In genomic region chr21:16568661-16569060, GRCh38 we compare ENCODE assay signal across 22 cellular contexts.
A peak's percentile ranks its signal among the peaks of the same experiment; 100 is the strongest.
DNase-seq lines count a peak whose midpoint lies in the region; TF ChIP-seq lines count a peak whose summit lies in the region.
"Had no signal": no experiment of that assay in that cellular context is flagged by ENCODE, and none has a peak within 500 bp of the region (broad histone marks: within the 10 kb centered on the region; RNA-seq: fewer than 3 reads in every experiment).

No MANE protein-coding gene starts in this region.

- H3K9me3 Mint-ChIP-seq in HFFc6 = no peaks in the 10 kb centered on the region
- H3K9me3 Mint-ChIP-seq: CD8-positive, alpha-beta T cell had no signal

- H3K79me2 ChIP-seq in osteoblast (ENCODE audit: insufficient read depth, low read length) = no peaks in the 10 kb centered on the region

- no peak overlapping the region for H3K4me2 ChIP-seq in osteoblast (ENCODE audit: insufficient read depth, low read length)

- H3K27me3 ChIP-seq in osteoblast (ENCODE audit: insufficient read depth, low read length) = no peaks in the 10 kb centered on the region
- H3K27me3 ChIP-seq: SJSA1 had no signal

- no peak overlapping the region; the same call in 1 of the 2 replicates for H3K4me3 Mint-ChIP-seq in HFFc6
- H3K4me3 Mint-ChIP-seq: B cell; CD8-positive, alpha-beta T cell had no signal

- H3K4me1 ChIP-seq in osteoblast (ENCODE audit: insufficient read depth, low read length) = peaks cover 49% of the 10 kb centered on the region

- H3K27me3 Mint-ChIP-seq in HFFc6 (ENCODE audit: insufficient read depth) = no peaks in the 10 kb centered on the region
- H3K27me3 Mint-ChIP-seq: B cell had no signal

- no peak overlapping the region for H2AFZ ChIP-seq in osteoblast (ENCODE audit: low read length)

- H3K36me3 Mint-ChIP-seq in HFFc6 (ENCODE audit: low read depth) = no peaks in the 10 kb centered on the region
- H3K36me3 Mint-ChIP-seq: CD8-positive, alpha-beta T cell had no signal

- H3K4me1 Mint-ChIP-seq in HFFc6 (ENCODE audit: low read depth) = peaks cover 78% of the 10 kb centered on the region
- H3K4me1 Mint-ChIP-seq: B cell had no signal

- no peaks in the 10 kb centered on the region for H4K20me1 ChIP-seq in osteoblast (ENCODE audit: insufficient read depth, low read length)

- no peaks in the 10 kb centered on the region for H3K9me3 ChIP-seq in osteoblast (ENCODE audit: low read depth, low read length)
- H3K9me3 ChIP-seq: Caco-2, SJSA1 had no signal

- no peak for DNase-seq in HFFc6
- peak; percentile 24 for DNase-seq in epithelial cell of esophagus (ENCODE audit: low read depth)
- no peak for DNase-seq in osteoblast (ENCODE audit: insufficient read length, low spot score, missing footprints)
- no peak for DNase-seq in MV-4-11 (lab: John Stamatoyannopoulos, UW)
- DNase-seq in erythroblast (lab: John Stamatoyannopoulos, UW) = no peak
- no peak for DNase-seq in stimulated activated CD4-positive, alpha-beta T cell treated with anti-CD3 and anti-CD28 coated beads, Interleukin-4, amount 100 ng/mL, for 4 hours
- no peak for DNase-seq in NCI-H748 treated with DMSO at 0.1 percent for 48 hours (lab: John Stamatoyannopoulos, UW)
- DNase-seq: Caco-2; CD8-positive, alpha-beta T cell; DMS 273 treated with DMSO at 0.1 percent for 48 hours; DND-41; NCI-H1092; NCI-H1417 treated with DMSO at 0.1 percent for 48 hours; NCI-H1694 treated with DMSO at 0.1 percent for 48 hours; NCI-H2171 treated with DMSO at 0.1 percent for 48 hours; NCI-H345; NCI-H524 treated with DMSO at 0.1 percent for 48 hours; Right ventricle myocardium superior; RPMI8226 had no signal

- H3K36me3 ChIP-seq in osteoblast (ENCODE audit: insufficient read depth, low read length) = no peaks in the 10 kb centered on the region
- H3K36me3 ChIP-seq: SJSA1 had no signal

- no peak for TF ChIP-seq POLR2A in erythroblast (IDR thresholded peaks at IDR 0.05; ENCODE audit: low read length)

- H3K27ac Mint-ChIP-seq in HFFc6 = peak overlapping the region; percentile 37; the same call in 1 of the 2 replicates
- H3K27ac Mint-ChIP-seq: B cell; CD8-positive, alpha-beta T cell had no signal

- no peak overlapping the region for H3K4me3 ChIP-seq in epithelial cell of esophagus (ENCODE audit: low read length)
- H3K4me3 ChIP-seq in osteoblast (ENCODE audit: insufficient read depth, low read length) = no peak overlapping the region
- H3K4me3 ChIP-seq: SJSA1 had no signal

- peak overlapping the region; percentile 87 for H3K27ac ChIP-seq in osteoblast (ENCODE audit: low read depth, low read length)
- H3K27ac ChIP-seq: C4-2B had no signal

- TF ChIP-seq CTCF in HFFc6 (IDR thresholded peaks at IDR 0.05) (no peak), epithelial cell of esophagus (IDR thresholded peaks at IDR 0.05; ENCODE audit: insufficient read depth, low read depth, low read length, missing control alignments) (no peak), osteoblast (IDR thresholded peaks at IDR 0.05; ENCODE audit: extremely low read depth, low read depth, low read length) (no peak)
